8 cellular contexts compared by ENCODE assay signal in the genomic region with DNA sequence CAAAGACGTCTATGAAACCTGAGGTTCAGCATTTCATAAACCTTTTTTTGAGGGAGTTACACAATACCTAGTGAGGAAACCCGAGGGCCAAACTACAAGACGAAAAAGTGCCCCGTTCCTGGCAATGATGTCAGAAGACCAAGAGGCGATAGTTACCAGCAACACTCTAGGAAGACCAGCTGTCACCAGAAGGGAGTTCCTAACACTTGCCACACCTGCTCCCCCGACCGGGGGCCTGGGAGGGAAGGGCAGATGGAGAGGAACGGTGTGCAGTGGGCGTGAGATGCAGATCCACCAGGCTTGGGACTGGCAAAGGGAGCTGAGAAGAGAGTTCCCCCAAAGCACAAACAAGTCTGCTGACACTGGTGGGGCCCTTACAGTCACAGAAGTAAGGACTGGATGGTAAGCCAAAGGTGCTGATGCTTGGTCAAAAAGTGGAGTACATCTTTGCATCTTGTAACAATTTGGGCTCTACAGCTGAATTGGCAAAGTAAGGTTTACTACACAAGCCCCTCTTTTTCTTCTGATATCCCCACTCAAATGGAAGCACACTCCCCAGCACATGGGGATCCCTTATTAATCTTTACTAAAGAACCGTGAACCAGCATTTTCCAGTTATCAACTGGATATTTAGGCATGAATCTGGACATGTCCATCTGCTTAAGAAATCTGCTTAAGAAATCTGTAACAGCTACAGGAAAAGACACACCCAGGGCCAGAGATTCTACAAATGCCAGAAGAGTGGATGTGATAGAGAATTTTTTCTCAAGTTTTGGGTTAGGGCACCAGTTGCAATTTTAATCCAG. TPM values are rescaled to one million over a fixed set of nuclear protein-coding genes. Genes with fewer than 3 reads are reported as not detected.
DNase-seq lines count a peak whose midpoint lies in the region; ATAC-seq and TF ChIP-seq lines count a peak whose summit lies in the region.

No MANE protein-coding gene starts in this region.

- peak; percentile 27 for ATAC-seq in naive thymus-derived CD4-positive, alpha-beta T cell
- no peak for ATAC-seq in HG03432 (IDR thresholded peaks at IDR 0.05; ENCODE audit: unreplicated experiment)
- ATAC-seq in GM18909 (IDR thresholded peaks at IDR 0.05; ENCODE audit: poor library complexity, unreplicated experiment), result no peak

- CTCF ChIA-PET in naive thymus-derived CD4-positive, alpha-beta T cell (lab: Charles Lee), result no interaction called here

- no peak overlapping the region for H3K4me3 Mint-ChIP-seq in brain
- H3K4me3 Mint-ChIP-seq in naive thymus-derived CD4-positive, alpha-beta T cell, result peak overlapping the region in 2 of 10 donors; percentile 17 to 19

- DNase-seq in GF-D8 (lab: John Stamatoyannopoulos, UW) (peak; percentile 68), NCI-H446 treated with DMSO at 0.1 percent for 48 hours (lab: John Stamatoyannopoulos, UW) (peak; percentile 40), dedifferentiated amniotic fluid mesenchymal stem cell (ENCODE audit: extremely low spot score) (no peak), COLO829 (ENCODE audit: low spot score) (no peak)
- no peak for DNase-seq in naive thymus-derived CD4-positive, alpha-beta T cell

- H3K36me3 Mint-ChIP-seq in brain, result peaks cover 25% of the 10 kb centered on the region
- H3K36me3 Mint-ChIP-seq in naive thymus-derived CD4-positive, alpha-beta T cell, result peaks cover 0 to 13% (median 2%) of the 10 kb centered on the region in 5 donors

- H3K4me3 ChIP-seq in naive thymus-derived CD4-positive, alpha-beta T cell (ENCODE audit: low read length), result no peak overlapping the region

- peaks cover 4 to 6% of the 10 kb centered on the region in 2 donors for H3K4me1 ChIP-seq in naive thymus-derived CD4-positive, alpha-beta T cell (ENCODE audit: control insufficient read depth in 2 of 2, insufficient read depth in 2 of 2, low read length in 2 of 2)

- peaks cover 55% of the 10 kb centered on the region for H3K4me1 Mint-ChIP-seq in brain
- peaks cover 32 to 72% (median 40%) of the 10 kb centered on the region in 7 donors for H3K4me1 Mint-ChIP-seq in naive thymus-derived CD4-positive, alpha-beta T cell

- peaks cover 4% of the 10 kb centered on the region for H3K27me3 Mint-ChIP-seq in brain
- H3K27me3 Mint-ChIP-seq in naive thymus-derived CD4-positive, alpha-beta T cell, result no peaks in the 10 kb centered on the region

- H3K27ac Mint-ChIP-seq in brain, result peak overlapping the region; percentile 0 to 92 (median 77)
- H3K27ac Mint-ChIP-seq in naive thymus-derived CD4-positive, alpha-beta T cell, result peak overlapping the region; percentile 11 to 76 (median 60)

- no peaks in the 10 kb centered on the region for H3K9me3 ChIP-seq in naive thymus-derived CD4-positive, alpha-beta T cell (ENCODE audit: control insufficient read depth in 2 of 3, low read length in 3 of 3)

- H3K9me3 Mint-ChIP-seq in brain, result no peaks in the 10 kb centered on the region
- peaks cover 0 to 5% (median 0%) of the 10 kb centered on the region in 11 donors for H3K9me3 Mint-ChIP-seq in naive thymus-derived CD4-positive, alpha-beta T cell

- no peak overlapping the region for H3K27ac ChIP-seq in naive thymus-derived CD4-positive, alpha-beta T cell (ENCODE audit: low read depth, low read length)

- peaks cover 0 to 25% (median 3%) of the 10 kb centered on the region in 3 experiments for H3K36me3 ChIP-seq in naive thymus-derived CD4-positive, alpha-beta T cell (ENCODE audit: control insufficient read depth in 2 of 3, insufficient read depth in 3 of 3, low read length in 3 of 3)

- POLR2A ChIA-PET in naive thymus-derived CD4-positive, alpha-beta T cell (lab: Charles Lee), result interaction anchor here (0.6 kb wide), 1 partner anchor 942 kb away, joined by 4 read pairs; no protein-coding TSS in a partner anchor

- no peaks in the 10 kb centered on the region for H3K27me3 ChIP-seq in naive thymus-derived CD4-positive, alpha-beta T cell (ENCODE audit: control insufficient read depth in 2 of 2, insufficient read depth in 2 of 2, low read length in 2 of 2)

- no peak for TF ChIP-seq CTCF in brain (conservative IDR thresholded peaks at IDR 0.05)

- intact Hi-C loops in naive thymus-derived CD4-positive, alpha-beta T cell (cut with micrococcal nuclease), result loop anchor here (2.0 to 5.0 kb wide), 2 partner anchors 39 to 40 kb away; a partner anchor contains a TSS

RNA-seq across cellular contexts. Expression of a gene that starts 38.5 kb away (rescaled TPM):
- polyA plus RNA-seq in brain (ENCODE audit: insufficient read depth, low read depth, low replicate concordance), result 27.7 TPM
- 10 to 100 TPM; 42.4 to 69.7 (median 59.1) TPM for total RNA-seq in naive thymus-derived CD4-positive, alpha-beta T cell
- 10 to 100 TPM; 39.0 to 46.9 TPM for polyA plus RNA-seq in naive thymus-derived CD4-positive, alpha-beta T cell

Comparison
In these comparisons a context has a peak if more than half of its experiments do, and no peak if none do; other contexts are left out.
1. DNase-seq: peak in GF-D8 (single experiment) and NCI-H446 treated with DMSO at 0.1 percent for 48 hours (single experiment); none in naive thymus-derived CD4-positive, alpha-beta T cell (0 of 9), dedifferentiated amniotic fluid mesenchymal stem cell (single experiment) and COLO829 (single experiment).